ENCODE assay signal across 2 cellular contexts in genomic region chr1:1450616-1451015, GRCh38. TPM values are rescaled to one million over a fixed set of nuclear protein-coding genes. Genes with fewer than 3 reads are reported as not detected.
"Had no signal": no experiment of that assay in that cellular context is flagged by ENCODE, and none has a peak within 500 bp of the region (broad histone marks: within the 10 kb centered on the region; RNA-seq: fewer than 3 reads in every experiment).

No MANE protein-coding gene starts in this region.

RNA-seq across cellular contexts. Expression of gene ATAD3C, which starts 1.1 kb away (rescaled TPM):
- total RNA-seq: LHCN-M2, M059J had no signal

RNA-seq across cellular contexts. Expression of gene ANKRD65, which starts 29.5 kb away (rescaled TPM):
- total RNA-seq: LHCN-M2 had no signal
